Comparison of ENCODE assay signal across 11 cellular contexts in genomic region chr11:117931971-117932370, GRCh38. TPM values are rescaled to one million over a fixed set of nuclear protein-coding genes. Genes with fewer than 3 reads are reported as not detected.
DNase-seq lines count a peak whose midpoint lies in the region; ATAC-seq and TF ChIP-seq lines count a peak whose summit lies in the region.
"Had no signal": no experiment of that assay in that cellular context is flagged by ENCODE, and none has a peak within 500 bp of the region (broad histone marks: within the 10 kb centered on the region; RNA-seq: fewer than 3 reads in every experiment).

No MANE protein-coding gene starts in this region.

- no peaks in the 10 kb centered on the region for H3K9me3 ChIP-seq in spleen
- H3K9me3 ChIP-seq in heart right ventricle, result no peaks in the 10 kb centered on the region
- H3K9me3 ChIP-seq: body of pancreas had no signal

- intact Hi-C loops in spleen (cut with DNase I; ENCODE audit: low total_unique reads), result no loop called here
- intact Hi-C loops in heart right ventricle (cut with DNase I), result no loop called here

- H3K36me3 ChIP-seq in spleen (no peaks in the 10 kb centered on the region), heart right ventricle (no peaks in the 10 kb centered on the region)

- no peak overlapping the region for H3K4me3 ChIP-seq in spleen
- no peak overlapping the region for H3K4me3 ChIP-seq in heart right ventricle
- H3K4me3 ChIP-seq: body of pancreas had no signal

- TF ChIP-seq POLR2A in spleen (IDR thresholded peaks at IDR 0.05), result no peak

- DNase-seq in GM13976 (ENCODE audit: low spot score) (peak; percentile 81), spleen (peak; percentile 69), SK-N-DZ (ENCODE audit: low spot score) (no peak), heart right ventricle (no peak), occipital lobe (lab: John Stamatoyannopoulos, UW) (no peak), cortex of kidney (lab: John Stamatoyannopoulos, UW) (no peak)
- DNase-seq in activated CD8-positive, alpha-beta memory T cell treated with anti-CD3 and anti-CD28 coated beads, Interleukin-2, amount 10 ng/mL, durations not matched to agents 7 days and 5 days, result peak; percentile 71

- in situ Hi-C loops in GM13976 (cut with MboI; ENCODE audit: low sequenced_read_pairs, unreplicated experiment), result no loop called here

- no peaks in the 10 kb centered on the region for H3K36me3 Mint-ChIP-seq in activated CD8-positive, alpha-beta memory T cell treated with anti-CD3 and anti-CD28 coated beads, Interleukin-2, amount 10 ng/mL, durations not matched to agents 7 days and 5 days

- H3K27me3 Mint-ChIP-seq in activated CD8-positive, alpha-beta memory T cell treated with anti-CD3 and anti-CD28 coated beads, Interleukin-2, amount 10 ng/mL, durations not matched to agents 7 days and 5 days, result peaks cover 7% of the 10 kb centered on the region

- H3K27me3 ChIP-seq in spleen (replicated peaks in 1 of 7) (no peaks in the 10 kb centered on the region), heart right ventricle (peaks cover 0 to 11% (median 0%) of the 10 kb centered on the region in 7 donors)
- H3K27me3 ChIP-seq: body of pancreas had no signal

- peaks cover 3 to 42% (median 24%) of the 10 kb centered on the region in 6 donors for H3K4me1 ChIP-seq in spleen
- peaks cover 0 to 37% (median 0%) of the 10 kb centered on the region in 9 donors for H3K4me1 ChIP-seq in heart right ventricle

- CTCF ChIA-PET in activated CD8-positive, alpha-beta memory T cell treated with anti-CD3 and anti-CD28 coated beads, Interleukin-2, amount 10 ng/mL, durations not matched to agents 7 days and 5 days (lab: Charles Lee), result interaction anchor here (0.7 to 13.0 kb wide), 11 partner anchors 13 to 124 kb away, joined by 3 to 147 read pairs (median 8); partner anchors contain the start of gene IL10RA

- H3K4me1 Mint-ChIP-seq in activated CD8-positive, alpha-beta memory T cell treated with anti-CD3 and anti-CD28 coated beads, Interleukin-2, amount 10 ng/mL, durations not matched to agents 7 days and 5 days, result peaks cover 81% of the 10 kb centered on the region

- no peak overlapping the region for H3K4me3 Mint-ChIP-seq in activated CD8-positive, alpha-beta memory T cell treated with anti-CD3 and anti-CD28 coated beads, Interleukin-2, amount 10 ng/mL, durations not matched to agents 7 days and 5 days

- no peak for TF ChIP-seq CTCF in GM13976 (IDR thresholded peaks at IDR 0.05; ENCODE audit: borderline replicate concordance, control extremely low read depth, extremely low read depth, insufficient read depth, missing control alignments)
- TF ChIP-seq CTCF in spleen (IDR thresholded peaks at IDR 0.05 in 8 of 11, conservative IDR thresholded peaks at IDR 0.05 in 3 of 11), result no peak
- no peak for TF ChIP-seq CTCF in heart right ventricle (IDR thresholded peaks at IDR 0.05)

- 38 to 81% (median 64%) methylated on average over 1 to 2 of the region's 2 CpGs for WGBS in spleen, 5 donors
- WGBS in heart right ventricle, 2 donors, result 51 to 64% methylated on average over 2 of the region's 2 CpGs

- ATAC-seq in GM21717 (IDR thresholded peaks at IDR 0.05; ENCODE audit: unreplicated experiment) (peak; percentile 48), heart right ventricle (no peak)
- ATAC-seq in activated CD8-positive, alpha-beta memory T cell treated with anti-CD3 and anti-CD28 coated beads, Interleukin-2, amount 10 ng/mL, durations not matched to agents 7 days and 5 days, result no peak
- ATAC-seq: body of pancreas, HepG2 had no signal

- peak overlapping the region; percentile 95 for H3K27ac Mint-ChIP-seq in activated CD8-positive, alpha-beta memory T cell treated with anti-CD3 and anti-CD28 coated beads, Interleukin-2, amount 10 ng/mL, durations not matched to agents 7 days and 5 days

- H3K27ac ChIP-seq in spleen (no peak overlapping the region), heart right ventricle (no peak overlapping the region)
- H3K27ac ChIP-seq: body of pancreas had no signal

- no peaks in the 10 kb centered on the region for H3K9me3 Mint-ChIP-seq in activated CD8-positive, alpha-beta memory T cell treated with anti-CD3 and anti-CD28 coated beads, Interleukin-2, amount 10 ng/mL, durations not matched to agents 7 days and 5 days (ENCODE audit: low read depth)

RNA-seq across cellular contexts. Expression of gene TMPRSS13, which starts 2.8 kb away (rescaled TPM):
- 1 to 10 TPM; 1.7 to 2.0 TPM for total RNA-seq in activated CD8-positive, alpha-beta memory T cell treated with anti-CD3 and anti-CD28 coated beads, Interleukin-2, amount 10 ng/mL, durations not matched to agents 7 days and 5 days
- total RNA-seq in spleen (1 to 10 TPM in 6 of 7 donors, under 1 TPM in 1; 0.95 to 2.2 (median 1.7) TPM), heart right ventricle (under 1 TPM in 3 of 10 donors, not detected in 7; 0.07 to 0.32 (median 0.18) TPM), occipital lobe (0.47 TPM)
- polyA plus RNA-seq in spleen (1 to 10 TPM; 1.3 to 1.9 (median 1.5) TPM), heart right ventricle (under 1 TPM; 0.03 to 0.22 TPM)
- not detected in 2 replicates for polyA plus RNA-seq in SK-N-DZ (2014; cell fraction: cytosol; rRNA removed)
- not detected in 2 replicates for polyA plus RNA-seq in SK-N-DZ (2014; cell fraction: nucleus; rRNA removed)
- total RNA-seq: HepG2 had no signal
- polyA plus RNA-seq: HepG2 had no signal

RNA-seq across cellular contexts. Expression of gene IL10RA, which starts 54.2 kb away (rescaled TPM):
- total RNA-seq in activated CD8-positive, alpha-beta memory T cell treated with anti-CD3 and anti-CD28 coated beads, Interleukin-2, amount 10 ng/mL, durations not matched to agents 7 days and 5 days, result 100 to 1,000 TPM; 247 to 260 TPM
- total RNA-seq in spleen, result 100 to 1,000 TPM; 114 to 239 (median 171) TPM
- polyA plus RNA-seq in spleen, result 10 to 100 TPM; 32.9 to 39.4 (median 38.3) TPM
- polyA plus RNA-seq in SK-N-DZ (2014; cell fraction: cytosol; rRNA removed), result not detected in 2 replicates
- polyA plus RNA-seq in SK-N-DZ (2014; cell fraction: nucleus; rRNA removed), result not detected in 2 replicates
- total RNA-seq in heart right ventricle, result 10 to 100 TPM in 2 of 10 donors, 1 to 10 TPM in 8; 2.5 to 29.9 (median 3.8) TPM
- 1 to 10 TPM; 2.0 to 4.0 TPM for polyA plus RNA-seq in heart right ventricle
- 6.7 TPM for total RNA-seq in occipital lobe
- total RNA-seq: HepG2 had no signal
- polyA plus RNA-seq: HepG2 had no signal

RNA-seq across cellular contexts. Expression of gene FXYD6, which starts 55.5 kb away (rescaled TPM):
- under 1 TPM; 0.12 to 0.20 TPM for total RNA-seq in activated CD8-positive, alpha-beta memory T cell treated with anti-CD3 and anti-CD28 coated beads, Interleukin-2, amount 10 ng/mL, durations not matched to agents 7 days and 5 days
- total RNA-seq in spleen (100 to 1,000 TPM in 5 of 7 donors, 10 to 100 TPM in 2; 75.4 to 230 (median 140) TPM), heart right ventricle (10 to 100 TPM; 22.0 to 42.5 (median 30.4) TPM), occipital lobe (107 TPM)
- polyA plus RNA-seq in spleen (10 to 100 TPM; 40.8 to 71.5 (median 51.4) TPM), heart right ventricle (10 to 100 TPM; 62.3 to 65.2 TPM)
- polyA plus RNA-seq in SK-N-DZ (2014; cell fraction: cytosol; rRNA removed), result 123 and 162 TPM in 2 replicates
- 106 and 158 TPM in 2 replicates for polyA plus RNA-seq in SK-N-DZ (2014; cell fraction: nucleus; rRNA removed)
- total RNA-seq: HepG2; T-helper 1 cell treated with Interleukin-12 subunit alpha and Interleukin-12 subunit beta and Interleukin-4 antibody, amounts not matched to agents 30 ng/mL and 1 ng/mL, for 36 hours had no signal
- polyA plus RNA-seq: HepG2 had no signal

Comparison
In these comparisons a context has a peak if more than half of its experiments do, and no peak if none do; other contexts are left out.
1. DNase-seq: peak in GM13976 (single experiment), activated CD8-positive, alpha-beta memory T cell treated with anti-CD3 and anti-CD28 coated beads, Interleukin-2, amount 10 ng/mL, durations not matched to agents 7 days and 5 days (single experiment) and spleen (single experiment); none in SK-N-DZ (single experiment), heart right ventricle (0 of 2), occipital lobe (single experiment) and cortex of kidney (single experiment).
2. RNA of gene FXYD6, which starts 55.5 kb away (total RNA-seq): 75.4 to 230 TPM in spleen, 107 TPM in occipital lobe (single experiment) and 22.0 to 42.5 TPM in heart right ventricle; 0.12 to 0.20 TPM in activated CD8-positive, alpha-beta memory T cell treated with anti-CD3 and anti-CD28 coated beads, Interleukin-2, amount 10 ng/mL, durations not matched to agents 7 days and 5 days; every median in the first group is over 10 times any median in the second.